In genomic region chr16:10934325-10935107, GRCh38 we compare ENCODE assay signal across 19 cellular contexts. TPM values are rescaled to one million over a fixed set of nuclear protein-coding genes. Genes with fewer than 3 reads are reported as not detected.
DNase-seq lines count a peak whose midpoint lies in the region; ATAC-seq, FAIRE-seq and TF ChIP-seq lines count a peak whose summit lies in the region.
"Had no signal": no experiment of that assay in that cellular context is flagged by ENCODE, and none has a peak within 500 bp of the region (broad histone marks: within the 10 kb centered on the region; RNA-seq: fewer than 3 reads in every experiment).

No MANE protein-coding gene starts in this region.

- H4K20me1 ChIP-seq in HepG2 (ENCODE audit: insufficient read depth, low read length): peaks cover 28% of the 10 kb centered on the region; the same call in 1 of the 2 replicates

- FAIRE-seq in HepG2 (lab: Jason Lieb, UNC): no peak

- H3K79me2 ChIP-seq in HepG2 (ENCODE audit: insufficient read depth, low read length): peaks cover 44% of the 10 kb centered on the region

- peaks cover 13 to 44% of the 10 kb centered on the region in 2 experiments for H3K36me3 ChIP-seq in HepG2 (replicated peaks in 1 of 2; ENCODE audit: control insufficient read depth in 1 of 2, insufficient read depth in 2 of 2, low read length in 2 of 2)
- peaks cover 0 to 6% (median 0%) of the 10 kb centered on the region in 4 donors for H3K36me3 ChIP-seq in right lobe of liver
- peaks cover 0 to 12% of the 10 kb centered on the region in 2 donors for H3K36me3 ChIP-seq in psoas muscle (ENCODE audit: insufficient read depth in 1 of 2, low read depth in 1 of 2)

- TF ChIP-seq POLR2A in HepG2 (IDR thresholded peaks at IDR 0.05; ENCODE audit: insufficient read depth in 1 of 2, low read depth in 2 of 2, low read length in 2 of 2) (no peak), right lobe of liver (IDR thresholded peaks at IDR 0.05) (no peak)

- POLR2A ChIA-PET in HepG2 (lab: Yijun Ruan, JAX): no interaction called here
- POLR2A ChIA-PET in HEK293T (lab: Yijun Ruan, JAX): no interaction called here

- H3K27me3 ChIP-seq in HepG2 (ENCODE audit: control insufficient read depth in 1 of 2, insufficient read depth in 2 of 2, low read length in 2 of 2) (no peaks in the 10 kb centered on the region), right lobe of liver (no peaks in the 10 kb centered on the region), psoas muscle (ENCODE audit: insufficient read depth in 3 of 3, low read length in 2 of 3) (no peaks in the 10 kb centered on the region)

- CTCF ChIA-PET in HepG2 (lab: Yijun Ruan, JAX; ENCODE audit: low intra/inter-chr PET ratio, low total read pairs): no interaction called here
- CTCF ChIA-PET in HEK293T (lab: Yijun Ruan, JAX): interaction anchor here (0.7 kb wide), 1 partner anchor 16 kb away, joined by 4 read pairs; no protein-coding TSS in a partner anchor

- H2AFZ ChIP-seq in HepG2 (ENCODE audit: low read length): no peak overlapping the region
- H2AFZ ChIP-seq: PC-9 had no signal

- no peak overlapping the region for H3K4me3 ChIP-seq in HepG2 (replicated peaks in 1 of 3; ENCODE audit: insufficient read depth in 1 of 3, low read depth in 2 of 3, low read length in 3 of 3)
- no peak overlapping the region for H3K4me3 ChIP-seq in right lobe of liver
- peak overlapping the region; percentile 12 for H3K4me3 ChIP-seq in psoas muscle
- H3K4me3 ChIP-seq: PC-9, SK-N-MC had no signal

- BruUV-seq in HepG2 (replicated peaks; lab: Mats Ljungman, UMichigan): no TSS peak

- TF ChIP-seq RAD21 in HepG2 (CRISPR knock-in tag; IDR thresholded peaks at IDR 0.05): no peak

- intact Hi-C loops in HepG2 (cut with micrococcal nuclease; ENCODE audit: unreplicated experiment) (no loop called here), right lobe of liver (cut with DNase I) (no loop called here), psoas muscle (cut with DNase I) (no loop called here)

- no peak overlapping the region for H3K4me2 ChIP-seq in HepG2 (ENCODE audit: low read depth, low read length)
- H3K4me2 ChIP-seq: PC-9 had no signal

- ATAC-seq in HepG2 (no peak), right lobe of liver (no peak), psoas muscle (no peak)

- DNase-seq in DMS 273 (lab: John Stamatoyannopoulos, UW; ENCODE audit: unreplicated experiment): peak; percentile 61
- no peak for DNase-seq in DMS 273 treated with DMSO at 0.1 percent for 48 hours (lab: John Stamatoyannopoulos, UW)
- DNase-seq in HepG2 (ENCODE audit: low spot score): no peak
- no peak for DNase-seq in right lobe of liver
- DNase-seq in psoas muscle: no peak
- no peak for DNase-seq in amygdala (lab: John Stamatoyannopoulos, UW)
- no peak for DNase-seq in HEK293T (ENCODE audit: extremely low spot score)
- no peak for DNase-seq in cerebellar cortex (ENCODE audit: low spot score)
- DNase-seq: Caco-2, DND-41, GDM1, KG1, NCI-H1092, NCI-H2107, NCI-H226, PC-9 had no signal

- H3K9ac ChIP-seq in HepG2 (ENCODE audit: insufficient read depth, low read depth, low read length): no peak overlapping the region

- no peak overlapping the region for H3K27ac ChIP-seq in HepG2 (ENCODE audit: extremely low read length, insufficient read depth, low read length)
- no peak overlapping the region for H3K27ac ChIP-seq in right lobe of liver
- H3K27ac ChIP-seq in psoas muscle: peak overlapping the region; percentile 58
- H3K27ac ChIP-seq: 22Rv1, C4-2B, PC-9, SK-N-MC had no signal

- TF ChIP-seq EP300 in HepG2 (IDR thresholded peaks at IDR 0.05; ENCODE audit: low read depth in 2 of 2, low read length in 2 of 2) (no peak), HepG2 (CRISPR knock-in tag; IDR thresholded peaks at IDR 0.05; ENCODE audit: borderline replicate concordance) (no peak)

- WGBS in HepG2 (ENCODE audit: low lambda C conversion rate): 93% methylated on average over 13 of the region's 13 CpGs
- 83% methylated on average over 2 of the region's 13 CpGs for WGBS in right lobe of liver (ENCODE audit: insufficient coverage, low coverage, low lambda C conversion rate, missing lambda C conversion rate)
- 76 to 88% (median 76%) methylated on average over 13 of the region's 13 CpGs for WGBS in psoas muscle, 3 donors

- in situ Hi-C loops in HepG2 (cut with HindIII; ENCODE audit: extremely low pct_ligation_motif_present, low pct_unique_long_range_greater_than_20kb): no loop called here

- H3K4me1 ChIP-seq in HepG2 (ENCODE audit: insufficient read depth, low read length): peaks cover 42% of the 10 kb centered on the region
- peaks cover 0 to 69% (median 32%) of the 10 kb centered on the region in 4 donors for H3K4me1 ChIP-seq in right lobe of liver
- peaks cover 91% of the 10 kb centered on the region for H3K4me1 ChIP-seq in psoas muscle

- no peak for TF ChIP-seq CTCF in HepG2 (CRISPR knock-in tag; IDR thresholded peaks at IDR 0.05)
- TF ChIP-seq CTCF in right lobe of liver (IDR thresholded peaks at IDR 0.05): no peak
- no peak for TF ChIP-seq CTCF in psoas muscle (IDR thresholded peaks at IDR 0.05)

- H3K9me3 ChIP-seq in HepG2 (ENCODE audit: low read length) (no peaks in the 10 kb centered on the region), right lobe of liver (no peaks in the 10 kb centered on the region), psoas muscle (no peaks in the 10 kb centered on the region)
- H3K9me3 ChIP-seq: Caco-2 had no signal

RNA-seq across cellular contexts. Expression of gene DEXI, which starts 7.8 kb away (rescaled TPM):
- total RNA-seq in HepG2 (2016; rRNA removed; fragmentation: Illumina TruSeq; extraction: Trizol): 57.9 and 70.4 TPM in 2 replicates
- 68.6 and 86.7 TPM in 2 replicates for total RNA-seq in HepG2 (2016; cell fraction: cytosol; rRNA removed; fragmentation: Illumina TruSeq; extraction: Trizol; ENCODE audit: low read depth)
- 54.1 and 71.8 TPM in 2 replicates for total RNA-seq in HepG2 (2016; cell fraction: insoluble cytoplasmic fraction; rRNA removed; fragmentation: Illumina TruSeq; extraction: Trizol)
- 117 and 144 TPM in 2 replicates for total RNA-seq in HepG2 (2016; cell fraction: membrane; rRNA removed; fragmentation: Illumina TruSeq; extraction: Trizol)
- 35.4 and 46.3 TPM in 2 replicates for total RNA-seq in HepG2 (2016; cell fraction: nucleus; rRNA removed; fragmentation: Illumina TruSeq; extraction: Trizol)
- polyA plus RNA-seq in HepG2 (2011; rRNA removed): 51.5 and 54.4 TPM in 2 replicates
- 69.5 and 78.6 TPM in 2 replicates for polyA plus RNA-seq in HepG2 (2011; cell fraction: cytosol; rRNA removed)
- polyA plus RNA-seq in HepG2 (2011; cell fraction: nucleus; rRNA removed): 40.4 and 50.2 TPM in 2 replicates
- polyA plus RNA-seq in HepG2 (2012): 45.6 and 55.0 TPM in 2 replicates
- 70.9 and 88.4 TPM in 2 replicates for polyA plus RNA-seq in HepG2 (2016; cell fraction: cytosol; fragmentation: Illumina TruSeq; extraction: Trizol; ENCODE audit: low read depth)
- polyA plus RNA-seq in HepG2 (2016; cell fraction: insoluble cytoplasmic fraction; fragmentation: Illumina TruSeq; extraction: Trizol; ENCODE audit: low read depth): 58.1 and 70.0 TPM in 2 replicates
- 120 and 124 TPM in 2 replicates for polyA plus RNA-seq in HepG2 (2016; cell fraction: membrane; fragmentation: Illumina TruSeq; extraction: Trizol; ENCODE audit: low read depth)
- polyA plus RNA-seq in HepG2 (2016; cell fraction: nucleus; fragmentation: Illumina TruSeq; extraction: Trizol; ENCODE audit: insufficient read depth, low read depth): 60.2 and 65.5 TPM in 2 replicates
- polyA minus RNA-seq in HepG2 (2011; rRNA and poly(A)+ RNA removed; ENCODE audit: low replicate concordance): 31.7 and 71.0 TPM in 2 replicates
- 34.2 and 35.1 TPM in 2 replicates for polyA minus RNA-seq in HepG2 (2011; cell fraction: cytosol; rRNA and poly(A)+ RNA removed)
- polyA minus RNA-seq in HepG2 (2011; cell fraction: nucleus; rRNA and poly(A)+ RNA removed): 24.7 and 27.7 TPM in 2 replicates
- 10 to 100 TPM; 35.8 to 93.8 (median 54.1) TPM for total RNA-seq in right lobe of liver
- total RNA-seq in psoas muscle: 10 to 100 TPM; 71.9 to 95.1 (median 83.1) TPM
- 100 to 1,000 TPM in 2 of 3 donors, 10 to 100 TPM in 1; 98.9 to 122 (median 104) TPM for polyA plus RNA-seq in psoas muscle

RNA-seq across cellular contexts. Expression of gene CLEC16A, which starts 9.8 kb away (rescaled TPM):
- total RNA-seq in HepG2 (2016; rRNA removed; fragmentation: Illumina TruSeq; extraction: Trizol): 10.3 and 13.6 TPM in 2 replicates
- total RNA-seq in HepG2 (2016; cell fraction: cytosol; rRNA removed; fragmentation: Illumina TruSeq; extraction: Trizol; ENCODE audit: low read depth): 35.7 and 39.7 TPM in 2 replicates
- total RNA-seq in HepG2 (2016; cell fraction: insoluble cytoplasmic fraction; rRNA removed; fragmentation: Illumina TruSeq; extraction: Trizol): 10.6 and 12.8 TPM in 2 replicates
- total RNA-seq in HepG2 (2016; cell fraction: membrane; rRNA removed; fragmentation: Illumina TruSeq; extraction: Trizol): 14.4 and 15.9 TPM in 2 replicates
- 17.5 and 18.7 TPM in 2 replicates for total RNA-seq in HepG2 (2016; cell fraction: nucleus; rRNA removed; fragmentation: Illumina TruSeq; extraction: Trizol)
- 8.5 and 9.5 TPM in 2 replicates for polyA plus RNA-seq in HepG2 (2011; rRNA removed)
- 6.6 and 6.8 TPM in 2 replicates for polyA plus RNA-seq in HepG2 (2011; cell fraction: cytosol; rRNA removed)
- 17.0 and 19.5 TPM in 2 replicates for polyA plus RNA-seq in HepG2 (2011; cell fraction: nucleus; rRNA removed)
- polyA plus RNA-seq in HepG2 (2012): 10.3 and 12.0 TPM in 2 replicates
- 1.7 and 1.9 TPM in 2 replicates for polyA plus RNA-seq in HepG2 (2016; cell fraction: cytosol; fragmentation: Illumina TruSeq; extraction: Trizol; ENCODE audit: low read depth)
- 11.8 and 14.0 TPM in 2 replicates for polyA plus RNA-seq in HepG2 (2016; cell fraction: insoluble cytoplasmic fraction; fragmentation: Illumina TruSeq; extraction: Trizol; ENCODE audit: low read depth)
- polyA plus RNA-seq in HepG2 (2016; cell fraction: membrane; fragmentation: Illumina TruSeq; extraction: Trizol; ENCODE audit: low read depth): 3.4 and 4.4 TPM in 2 replicates
- 22.7 and 25.7 TPM in 2 replicates for polyA plus RNA-seq in HepG2 (2016; cell fraction: nucleus; fragmentation: Illumina TruSeq; extraction: Trizol; ENCODE audit: insufficient read depth, low read depth)
- polyA minus RNA-seq in HepG2 (2011; rRNA and poly(A)+ RNA removed; ENCODE audit: low replicate concordance): 24.9 and 35.4 TPM in 2 replicates
- polyA minus RNA-seq in HepG2 (2011; cell fraction: cytosol; rRNA and poly(A)+ RNA removed): 14.4 and 19.0 TPM in 2 replicates
- 25.8 and 32.0 TPM in 2 replicates for polyA minus RNA-seq in HepG2 (2011; cell fraction: nucleus; rRNA and poly(A)+ RNA removed)
- 10 to 100 TPM; 15.2 to 25.9 (median 19.8) TPM for total RNA-seq in right lobe of liver
- 10 to 100 TPM; 18.3 to 24.5 (median 22.4) TPM for total RNA-seq in psoas muscle
- polyA plus RNA-seq in psoas muscle: 10 to 100 TPM; 13.1 to 28.1 (median 15.3) TPM

RNA-seq across cellular contexts. Expression of gene CIITA, which starts 57.5 kb away (rescaled TPM):
- total RNA-seq in HepG2 (2016; rRNA removed; fragmentation: Illumina TruSeq; extraction: Trizol): 0.09 and 0.11 TPM in 2 replicates
- 0.09 TPM in 1 of 2 replicates, not detected in the other for total RNA-seq in HepG2 (2016; cell fraction: cytosol; rRNA removed; fragmentation: Illumina TruSeq; extraction: Trizol; ENCODE audit: low read depth)
- 0.10 and 0.13 TPM in 2 replicates for total RNA-seq in HepG2 (2016; cell fraction: insoluble cytoplasmic fraction; rRNA removed; fragmentation: Illumina TruSeq; extraction: Trizol)
- total RNA-seq in HepG2 (2016; cell fraction: membrane; rRNA removed; fragmentation: Illumina TruSeq; extraction: Trizol): 0.09 and 0.21 TPM in 2 replicates
- total RNA-seq in HepG2 (2016; cell fraction: nucleus; rRNA removed; fragmentation: Illumina TruSeq; extraction: Trizol): 0.19 TPM in 1 of 2 replicates, not detected in the other
- 0.05 and 0.08 TPM in 2 replicates for polyA plus RNA-seq in HepG2 (2011; rRNA removed)
- polyA plus RNA-seq in HepG2 (2011; cell fraction: cytosol; rRNA removed): 0.10 and 0.11 TPM in 2 replicates
- polyA plus RNA-seq in HepG2 (2011; cell fraction: nucleus; rRNA removed): 0.28 and 0.47 TPM in 2 replicates
- 0.36 and 0.56 TPM in 2 replicates for polyA plus RNA-seq in HepG2 (2012)
- 0.11 and 0.14 TPM in 2 replicates for polyA plus RNA-seq in HepG2 (2016; cell fraction: cytosol; fragmentation: Illumina TruSeq; extraction: Trizol; ENCODE audit: low read depth)
- polyA plus RNA-seq in HepG2 (2016; cell fraction: insoluble cytoplasmic fraction; fragmentation: Illumina TruSeq; extraction: Trizol; ENCODE audit: low read depth): 0.13 TPM in 1 of 2 replicates, not detected in the other
- polyA plus RNA-seq in HepG2 (2016; cell fraction: membrane; fragmentation: Illumina TruSeq; extraction: Trizol; ENCODE audit: low read depth): 0.24 TPM in 1 of 2 replicates, not detected in the other
- 0.15 TPM in 1 of 2 replicates, not detected in the other for polyA plus RNA-seq in HepG2 (2016; cell fraction: nucleus; fragmentation: Illumina TruSeq; extraction: Trizol; ENCODE audit: insufficient read depth, low read depth)
- 0.06 and 1.5 TPM in 2 replicates for polyA minus RNA-seq in HepG2 (2011; rRNA and poly(A)+ RNA removed; ENCODE audit: low replicate concordance)
- polyA minus RNA-seq in HepG2 (2011; cell fraction: cytosol; rRNA and poly(A)+ RNA removed): 0.26 TPM in 1 of 2 replicates, not detected in the other
- polyA minus RNA-seq in HepG2 (2011; cell fraction: nucleus; rRNA and poly(A)+ RNA removed): 0.12 and 0.26 TPM in 2 replicates
- 1 to 10 TPM in 5 of 6 experiments, under 1 TPM in 1; 0.95 to 6.4 (median 3.3) TPM for total RNA-seq in right lobe of liver
- total RNA-seq in psoas muscle: 10 to 100 TPM in 1 of 4 donors, 1 to 10 TPM in 3; 2.9 to 13.8 (median 5.2) TPM
- 10 to 100 TPM in 1 of 3 donors, 1 to 10 TPM in 2; 2.3 to 15.3 (median 4.1) TPM for polyA plus RNA-seq in psoas muscle
